8 cellular contexts compared by ENCODE assay signal in the genomic region with DNA sequence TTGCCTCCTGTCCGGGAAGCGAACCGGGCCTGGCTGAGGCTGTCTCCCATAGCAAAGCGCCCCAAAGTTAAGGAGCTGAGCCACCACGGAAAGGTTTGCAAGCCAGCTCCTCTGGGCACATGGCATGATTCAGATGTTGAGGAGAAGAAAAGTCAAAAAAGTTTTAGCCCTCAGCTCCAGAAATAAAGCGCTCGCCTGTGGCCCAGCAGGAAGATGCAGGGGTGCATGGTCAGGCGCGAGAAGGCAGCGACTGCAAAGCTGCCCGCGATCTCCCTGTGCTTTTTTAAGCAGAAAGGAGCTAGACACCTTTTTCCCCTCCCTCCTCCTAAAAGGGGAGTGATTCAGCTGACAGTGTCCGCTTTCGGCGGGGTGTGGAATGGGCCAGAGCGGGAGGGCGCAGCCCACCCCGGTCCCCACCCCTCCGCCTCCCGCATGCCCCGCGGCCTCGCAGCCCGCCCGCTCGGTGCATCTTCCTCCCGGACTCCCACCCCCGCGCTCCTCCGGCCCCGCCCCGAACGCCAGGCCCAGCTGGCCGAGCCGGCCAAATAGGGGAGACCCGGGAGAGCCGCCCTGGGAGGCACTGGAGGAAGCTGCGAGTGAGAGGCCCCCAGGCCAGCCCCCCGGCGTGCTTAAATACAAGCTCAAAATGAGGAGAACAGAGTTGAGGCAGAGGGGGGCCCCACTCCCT. TPM values are rescaled to one million over a fixed set of nuclear protein-coding genes. Genes with fewer than 3 reads are reported as not detected.
DNase-seq lines count a peak whose midpoint lies in the region; ATAC-seq, FAIRE-seq and TF ChIP-seq lines count a peak whose summit lies in the region.

A gene with protein sequence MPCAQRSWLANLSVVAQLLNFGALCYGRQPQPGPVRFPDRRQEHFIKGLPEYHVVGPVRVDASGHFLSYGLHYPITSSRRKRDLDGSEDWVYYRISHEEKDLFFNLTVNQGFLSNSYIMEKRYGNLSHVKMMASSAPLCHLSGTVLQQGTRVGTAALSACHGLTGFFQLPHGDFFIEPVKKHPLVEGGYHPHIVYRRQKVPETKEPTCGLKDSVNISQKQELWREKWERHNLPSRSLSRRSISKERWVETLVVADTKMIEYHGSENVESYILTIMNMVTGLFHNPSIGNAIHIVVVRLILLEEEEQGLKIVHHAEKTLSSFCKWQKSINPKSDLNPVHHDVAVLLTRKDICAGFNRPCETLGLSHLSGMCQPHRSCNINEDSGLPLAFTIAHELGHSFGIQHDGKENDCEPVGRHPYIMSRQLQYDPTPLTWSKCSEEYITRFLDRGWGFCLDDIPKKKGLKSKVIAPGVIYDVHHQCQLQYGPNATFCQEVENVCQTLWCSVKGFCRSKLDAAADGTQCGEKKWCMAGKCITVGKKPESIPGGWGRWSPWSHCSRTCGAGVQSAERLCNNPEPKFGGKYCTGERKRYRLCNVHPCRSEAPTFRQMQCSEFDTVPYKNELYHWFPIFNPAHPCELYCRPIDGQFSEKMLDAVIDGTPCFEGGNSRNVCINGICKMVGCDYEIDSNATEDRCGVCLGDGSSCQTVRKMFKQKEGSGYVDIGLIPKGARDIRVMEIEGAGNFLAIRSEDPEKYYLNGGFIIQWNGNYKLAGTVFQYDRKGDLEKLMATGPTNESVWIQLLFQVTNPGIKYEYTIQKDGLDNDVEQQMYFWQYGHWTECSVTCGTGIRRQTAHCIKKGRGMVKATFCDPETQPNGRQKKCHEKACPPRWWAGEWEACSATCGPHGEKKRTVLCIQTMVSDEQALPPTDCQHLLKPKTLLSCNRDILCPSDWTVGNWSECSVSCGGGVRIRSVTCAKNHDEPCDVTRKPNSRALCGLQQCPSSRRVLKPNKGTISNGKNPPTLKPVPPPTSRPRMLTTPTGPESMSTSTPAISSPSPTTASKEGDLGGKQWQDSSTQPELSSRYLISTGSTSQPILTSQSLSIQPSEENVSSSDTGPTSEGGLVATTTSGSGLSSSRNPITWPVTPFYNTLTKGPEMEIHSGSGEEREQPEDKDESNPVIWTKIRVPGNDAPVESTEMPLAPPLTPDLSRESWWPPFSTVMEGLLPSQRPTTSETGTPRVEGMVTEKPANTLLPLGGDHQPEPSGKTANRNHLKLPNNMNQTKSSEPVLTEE (N-terminal part only) (minus strand): TSS at position 260 of the 688 bp plus-strand sequence. CDS start 134 bp downstream, at position 126.

- H3K27me3 ChIP-seq in CD4-positive, alpha-beta T cell (ENCODE audit: control insufficient read depth, insufficient read depth, low read length) = peaks cover 53% of the 10 kb centered on the region
- H3K27me3 ChIP-seq in WERI-Rb-1 (ENCODE audit: insufficient read depth, low read depth, severe bottlenecking) = peaks cover 86% of the 10 kb centered on the region

- peak; percentile 89 for FAIRE-seq in HTR-8/SVneo (lab: Jason Lieb, UNC)

- H3K4me3 ChIP-seq in mucosa of descending colon (no peak within 1 kb of the TSS), WERI-Rb-1 (ENCODE audit: low read depth, low read length) (no peak within 1 kb of the TSS)

- intact Hi-C loops in mucosa of descending colon (cut with DNase I, micrococcal nuclease) = no loop called here
- intact Hi-C loops in CD4-positive, alpha-beta T cell (cut with DNase I, micrococcal nuclease) = no loop called here

- H3K4me1 Mint-ChIP-seq in CD4-positive, alpha-beta T cell (ENCODE audit: low read depth) = peaks cover 8% of the 10 kb centered on the region
- H3K4me1 Mint-ChIP-seq in activated CD4-positive, alpha-beta memory T cell treated with anti-CD3 and anti-CD28 coated beads, Interleukin-2, amount 10 ng/mL, durations not matched to agents 7 days and 5 days = no peaks in the 10 kb centered on the region

- H3K27me3 Mint-ChIP-seq in CD4-positive, alpha-beta T cell = peaks cover 72% of the 10 kb centered on the region
- peaks cover 37% of the 10 kb centered on the region for H3K27me3 Mint-ChIP-seq in activated CD4-positive, alpha-beta memory T cell treated with anti-CD3 and anti-CD28 coated beads, Interleukin-2, amount 10 ng/mL, durations not matched to agents 7 days and 5 days

- H3K36me3 ChIP-seq in mucosa of descending colon (ENCODE audit: low read depth) = no peaks in the 10 kb centered on the region
- H3K36me3 ChIP-seq in WERI-Rb-1 = no peaks in the 10 kb centered on the region

- H3K9me3 ChIP-seq in mucosa of descending colon = no peaks in the 10 kb centered on the region
- H3K9me3 ChIP-seq in CD4-positive, alpha-beta T cell (ENCODE audit: control insufficient read depth, low read length) = no peaks in the 10 kb centered on the region
- no peaks in the 10 kb centered on the region for H3K9me3 ChIP-seq in WERI-Rb-1 (ENCODE audit: severe bottlenecking)

- CTCF ChIA-PET in CD4-positive, alpha-beta T cell (lab: Charles Lee) = no interaction called here
- CTCF ChIA-PET in activated CD4-positive, alpha-beta memory T cell treated with anti-CD3 and anti-CD28 coated beads, Interleukin-2, amount 10 ng/mL, durations not matched to agents 7 days and 5 days (lab: Charles Lee) = no interaction called here

- DNase-seq in Daoy (ENCODE audit: low read depth) = peak; percentile 72
- DNase-seq in HTR-8/SVneo (ENCODE audit: insufficient read length, low spot score) = peak; percentile 78
- peak; percentile 85 for DNase-seq in ecto neural progenitor cell (ENCODE audit: low spot score)
- peak; percentile 10 to 55 (median 47) for DNase-seq in mucosa of descending colon
- DNase-seq in CD4-positive, alpha-beta T cell = no peak
- DNase-seq in WERI-Rb-1 = no peak
- DNase-seq in activated CD4-positive, alpha-beta memory T cell treated with anti-CD3 and anti-CD28 coated beads, Interleukin-2, amount 10 ng/mL, durations not matched to agents 7 days and 5 days = no peak

- no peak within 1 kb of the TSS for H3K27ac ChIP-seq in CD4-positive, alpha-beta T cell (ENCODE audit: low read depth, low read length)
- H3K27ac ChIP-seq in WERI-Rb-1 = no peak within 1 kb of the TSS

- H3K27ac Mint-ChIP-seq in CD4-positive, alpha-beta T cell = no peak within 1 kb of the TSS
- H3K27ac Mint-ChIP-seq in activated CD4-positive, alpha-beta memory T cell treated with anti-CD3 and anti-CD28 coated beads, Interleukin-2, amount 10 ng/mL, durations not matched to agents 7 days and 5 days = no peak within 1 kb of the TSS

- peaks cover 2% of the 10 kb centered on the region for H3K9me3 Mint-ChIP-seq in CD4-positive, alpha-beta T cell
- H3K9me3 Mint-ChIP-seq in activated CD4-positive, alpha-beta memory T cell treated with anti-CD3 and anti-CD28 coated beads, Interleukin-2, amount 10 ng/mL, durations not matched to agents 7 days and 5 days = no peaks in the 10 kb centered on the region

- ATAC-seq in mucosa of descending colon = peak; percentile 28
- no peak for ATAC-seq in HG03135 (IDR thresholded peaks at IDR 0.05; ENCODE audit: unreplicated experiment)
- no peak for ATAC-seq in CD4-positive, alpha-beta T cell (ENCODE audit: poor library complexity)

- no peak for TF ChIP-seq CTCF in mucosa of descending colon (IDR thresholded peaks at IDR 0.05)
- no peak for TF ChIP-seq CTCF in CD4-positive, alpha-beta T cell (IDR thresholded peaks at IDR 0.05)
- TF ChIP-seq CTCF in WERI-Rb-1 (IDR thresholded peaks at IDR 0.05; ENCODE audit: low read depth, low read length) = no peak

- no peaks in the 10 kb centered on the region for H3K4me1 ChIP-seq in mucosa of descending colon (ENCODE audit: low read depth)

- no peak within 1 kb of the TSS for H3K4me3 Mint-ChIP-seq in CD4-positive, alpha-beta T cell
- no peak within 1 kb of the TSS for H3K4me3 Mint-ChIP-seq in activated CD4-positive, alpha-beta memory T cell treated with anti-CD3 and anti-CD28 coated beads, Interleukin-2, amount 10 ng/mL, durations not matched to agents 7 days and 5 days

- no peaks in the 10 kb centered on the region for H3K36me3 Mint-ChIP-seq in CD4-positive, alpha-beta T cell (ENCODE audit: low read depth)
- H3K36me3 Mint-ChIP-seq in activated CD4-positive, alpha-beta memory T cell treated with anti-CD3 and anti-CD28 coated beads, Interleukin-2, amount 10 ng/mL, durations not matched to agents 7 days and 5 days (ENCODE audit: low read depth) = no peaks in the 10 kb centered on the region

- POLR2A ChIA-PET in CD4-positive, alpha-beta T cell (lab: Charles Lee) = interaction anchor here (0.5 kb wide), 1 partner anchor 537 kb away, joined by 3 read pairs; no protein-coding TSS in a partner anchor
- POLR2A ChIA-PET in activated CD4-positive, alpha-beta memory T cell treated with anti-CD3 and anti-CD28 coated beads, Interleukin-2, amount 10 ng/mL, durations not matched to agents 7 days and 5 days (lab: Charles Lee) = no interaction called here

RNA-seq across cellular contexts. Expression of the gene that starts here (rescaled TPM):
- total RNA-seq in Daoy (2014; rRNA removed; shearing (Covaris generic)) = 3.5 TPM in 2 replicates
- 1 to 10 TPM in 1 of 3 donors, under 1 TPM in 2; 0.69 to 2.9 (median 0.72) TPM for total RNA-seq in mucosa of descending colon
- under 1 TPM in 1 of 2 experiments, not detected in 1; 0.06 TPM for total RNA-seq in CD4-positive, alpha-beta T cell
- not detected for total RNA-seq in activated CD4-positive, alpha-beta memory T cell treated with anti-CD3 and anti-CD28 coated beads, Interleukin-2, amount 10 ng/mL, durations not matched to agents 7 days and 5 days

Comparison
In these comparisons a context has a peak if more than half of its experiments do, and no peak if none do; other contexts are left out.
1. DNase-seq: peak in Daoy (single experiment), HTR-8/SVneo (single experiment), ecto neural progenitor cell (single experiment) and mucosa of descending colon (3 of 3); none in CD4-positive, alpha-beta T cell (0 of 10), WERI-Rb-1 (single experiment) and activated CD4-positive, alpha-beta memory T cell treated with anti-CD3 and anti-CD28 coated beads, Interleukin-2, amount 10 ng/mL, durations not matched to agents 7 days and 5 days (single experiment).